ENCODE assay signal across 20 cellular contexts in the genomic region with DNA sequence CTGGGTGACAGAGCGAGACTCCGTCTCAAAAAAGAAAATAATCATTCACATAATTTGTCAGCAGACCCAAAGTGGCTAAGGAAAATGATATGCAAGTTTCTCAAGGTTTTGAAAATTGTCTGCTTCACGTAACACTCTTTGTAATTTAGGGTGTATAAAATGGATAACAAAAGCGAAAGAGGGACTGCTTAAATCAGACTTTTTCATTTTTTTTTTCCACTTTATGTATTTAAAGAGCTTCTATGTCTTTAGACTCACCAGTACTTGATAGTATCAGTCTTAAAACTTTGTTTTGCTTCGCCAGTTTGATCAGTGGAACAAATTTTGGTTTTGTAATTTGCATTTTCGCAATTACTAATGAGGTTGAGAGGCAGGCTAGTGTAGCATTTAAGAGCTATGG. TPM values are rescaled to one million over a fixed set of nuclear protein-coding genes. Genes with fewer than 3 reads are reported as not detected.
DNase-seq lines count a peak whose midpoint lies in the region; ATAC-seq and TF ChIP-seq lines count a peak whose summit lies in the region.
"Had no signal": no experiment of that assay in that cellular context is flagged by ENCODE, and none has a peak within 500 bp of the region (broad histone marks: within the 10 kb centered on the region; RNA-seq: fewer than 3 reads in every experiment).

No MANE protein-coding gene starts in this region.

- H3K4me1 Mint-ChIP-seq in activated CD4-positive, alpha-beta T cell treated with anti-CD3 and anti-CD28 coated beads for 36 hours = peaks cover 80% of the 10 kb centered on the region
- peaks cover 55% of the 10 kb centered on the region for H3K4me1 Mint-ChIP-seq in central memory CD8-positive, alpha-beta T cell

- POLR2A ChIA-PET in activated CD4-positive, alpha-beta T cell treated with anti-CD3 and anti-CD28 coated beads for 36 hours (lab: Charles Lee) = interaction anchor here (0.6 to 1.7 kb wide), 4 partner anchors 35 to 950 kb away, joined by 3 to 7 read pairs (median 3); partner anchors contain the start of gene USP9X

- TF ChIP-seq POLR2A in Peyer's patch (IDR thresholded peaks at IDR 0.05) = no peak

- ATAC-seq in activated CD4-positive, alpha-beta T cell treated with anti-CD3 and anti-CD28 coated beads for 36 hours = peak; percentile 10
- peak; percentile 30 for ATAC-seq in HG02798 (IDR thresholded peaks at IDR 0.05; ENCODE audit: poor library complexity, unreplicated experiment)
- no peak for ATAC-seq in central memory CD8-positive, alpha-beta T cell (replicated peaks; ENCODE audit: extremely low read depth, poor library complexity, severe bottlenecking)
- ATAC-seq: gastrocnemius medialis had no signal

- no peak for DNase-seq in activated CD4-positive, alpha-beta T cell treated with anti-CD3 and anti-CD28 coated beads for 36 hours
- DNase-seq in activated CD4-positive, alpha-beta T cell treated with anti-CD3 and anti-CD28 coated beads, Interleukin-2, amount 50 U/mL, for 4 hours = no peak
- peak; percentile 57 for DNase-seq in GM06990 (ENCODE audit: extremely low read depth, insufficient read length)
- DNase-seq in central memory CD8-positive, alpha-beta T cell (ENCODE audit: low spot score in 2 of 2) = no peak
- no peak for DNase-seq in Peyer's patch
- DNase-seq in RKO (ENCODE audit: low spot score) = no peak
- DNase-seq in DMS79 treated with DMSO at 0.1 percent for 48 hours (lab: John Stamatoyannopoulos, UW) = no peak
- DNase-seq: 8988T; dermis blood vessel endothelial cell; gastrocnemius medialis; MV-4-11; NCI-H187 treated with DMSO at 0.1 percent for 48 hours; NK-92 treated with Interleukin-12 subunit alpha and Interleukin-12 subunit beta, amount 100 ng/mL, for 24 hours; stimulated activated CD4-positive, alpha-beta T cell treated with anti-CD3 and anti-CD28 coated beads, Interleukin-4, amount 100 ng/mL, for 24 hours; testis had no signal

- H3K9me3 Mint-ChIP-seq in activated CD4-positive, alpha-beta T cell treated with anti-CD3 and anti-CD28 coated beads for 36 hours (ENCODE audit: low read depth) = no peaks in the 10 kb centered on the region
- no peaks in the 10 kb centered on the region for H3K9me3 Mint-ChIP-seq in central memory CD8-positive, alpha-beta T cell

- intact Hi-C loops in activated CD4-positive, alpha-beta T cell treated with anti-CD3 and anti-CD28 coated beads for 36 hours (cut with DNase I, micrococcal nuclease) = loop anchor here (5.0 to 10.0 kb wide), 8 partner anchors 105 to 535 kb away; partner anchors contain the start of genes MED14 (in 2 of the 2), ATP6AP2 (in 1 of the 2) and DDX3X (in 1 of the 2)

- H3K27me3 Mint-ChIP-seq in activated CD4-positive, alpha-beta T cell treated with anti-CD3 and anti-CD28 coated beads for 36 hours = no peaks in the 10 kb centered on the region
- H3K27me3 Mint-ChIP-seq in central memory CD8-positive, alpha-beta T cell = no peaks in the 10 kb centered on the region

- H3K27ac ChIP-seq in Peyer's patch = no peak overlapping the region
- H3K27ac ChIP-seq: BLaER1, gastrocnemius medialis, neural progenitor cell, testis had no signal

- TF ChIP-seq CTCF in GM06990 (IDR thresholded peaks at IDR 0.05; ENCODE audit: insufficient read depth, low read length, poor library complexity, severe bottlenecking) (no peak), Peyer's patch (IDR thresholded peaks at IDR 0.05) (no peak)

- CTCF ChIA-PET in activated CD4-positive, alpha-beta T cell treated with anti-CD3 and anti-CD28 coated beads for 36 hours (lab: Charles Lee) = interaction anchor here (1.8 kb wide), 1 partner anchor 18 kb away, joined by 8 read pairs; no protein-coding TSS in a partner anchor

- peak overlapping the region; percentile 69 for H3K27ac Mint-ChIP-seq in activated CD4-positive, alpha-beta T cell treated with anti-CD3 and anti-CD28 coated beads for 36 hours
- H3K27ac Mint-ChIP-seq in central memory CD8-positive, alpha-beta T cell (ENCODE audit: low read depth) = no peak overlapping the region
- H3K27ac Mint-ChIP-seq: neural progenitor cell had no signal

- peaks cover 8% of the 10 kb centered on the region for H3K36me3 Mint-ChIP-seq in activated CD4-positive, alpha-beta T cell treated with anti-CD3 and anti-CD28 coated beads for 36 hours (ENCODE audit: low read depth)
- peaks cover 12% of the 10 kb centered on the region for H3K36me3 Mint-ChIP-seq in central memory CD8-positive, alpha-beta T cell (ENCODE audit: insufficient read depth)

- H3K9me3 ChIP-seq in Peyer's patch = no peaks in the 10 kb centered on the region
- H3K9me3 ChIP-seq: gastrocnemius medialis, HAP-1, testis had no signal

- H3K4me3 Mint-ChIP-seq in activated CD4-positive, alpha-beta T cell treated with anti-CD3 and anti-CD28 coated beads for 36 hours = peak overlapping the region; percentile 53
- H3K4me3 Mint-ChIP-seq in central memory CD8-positive, alpha-beta T cell = peak overlapping the region; percentile 67
- H3K4me3 Mint-ChIP-seq: neural progenitor cell had no signal

- H3K4me3 ChIP-seq in GM06990 (replicated peaks; ENCODE audit: low read depth, low read length) (peak overlapping the region; percentile 39), Peyer's patch (no peak overlapping the region)
- H3K4me3 ChIP-seq: BLaER1, gastrocnemius medialis, HAP-1, neural progenitor cell, smooth muscle cell, testis had no signal

- H3K4me1 ChIP-seq in Peyer's patch = peaks cover 0 to 8% (median 0%) of the 10 kb centered on the region in 4 donors
- H3K4me1 ChIP-seq: testis had no signal

- H3K27me3 ChIP-seq in GM06990 (replicated peaks; ENCODE audit: control insufficient read depth, insufficient read depth, low read length) (no peaks in the 10 kb centered on the region), Peyer's patch (no peaks in the 10 kb centered on the region)
- H3K27me3 ChIP-seq: gastrocnemius medialis, neural progenitor cell, testis had no signal

- no peaks in the 10 kb centered on the region; the same call in 1 of the 2 replicates for H3K36me3 ChIP-seq in GM06990 (ENCODE audit: control insufficient read depth, insufficient read depth, low read length)
- H3K36me3 ChIP-seq in Peyer's patch = no peaks in the 10 kb centered on the region
- H3K36me3 ChIP-seq: neural progenitor cell had no signal

RNA-seq across cellular contexts. Expression of gene USP9X, which starts 34.6 kb away (rescaled TPM):
- total RNA-seq in activated CD4-positive, alpha-beta T cell treated with anti-CD3 and anti-CD28 coated beads for 36 hours = 10 to 100 TPM; 53.9 to 60.6 TPM
- total RNA-seq in Peyer's patch = 100 to 1,000 TPM in 2 of 4 donors, 10 to 100 TPM in 2; 75.9 to 114 (median 102) TPM
